29 cellular contexts compared by ENCODE assay signal in genomic region chr15:78837131-78837530, GRCh38. TPM values are rescaled to one million over a fixed set of nuclear protein-coding genes. Genes with fewer than 3 reads are reported as not detected.
"Had no signal": no experiment of that assay in that cellular context is flagged by ENCODE, and none has a peak within 500 bp of the region (broad histone marks: within the 10 kb centered on the region; RNA-seq: fewer than 3 reads in every experiment).

No MANE protein-coding gene starts in this region.

- FAIRE-seq: small intestine, urothelium cell line had no signal

- H2AFZ ChIP-seq: neural progenitor cell, parathyroid adenoma had no signal

- H3K4me2 ChIP-seq: neural progenitor cell had no signal

- H3K9me3 Mint-ChIP-seq: naive thymus-derived CD4-positive, alpha-beta T cell; natural killer cell; nephron; neural progenitor cell; stimulated activated effector memory CD8-positive, alpha-beta T cell treated with anti-CD3 and anti-CD28 coated beads, Interleukin-12 subunit alpha, Interleukin-12 subunit beta, amount 100 ng/mL, for 72 hours; stimulated activated naive B cell treated with anti-CD40 and anti-IgM and Interleukin-4, amounts not matched to agents 10 μg/mL and 1 μg/mL and 100 μg/mL, for 72 hours; stimulated activated naive CD8-positive, alpha-beta T cell treated with anti-CD3 and anti-CD28 coated beads, Interleukin-15, Interleukin-2, amounts not matched to agents 100 ng/mL and 50 ng/mL, for 24 hours had no signal

- H3K9me3 ChIP-seq: ovary, psoas muscle, right lobe of liver, sigmoid colon, stomach, thoracic aorta, thyroid gland, tibial nerve, upper lobe of left lung, vagina had no signal

- H3K4me3 Mint-ChIP-seq: naive thymus-derived CD4-positive, alpha-beta T cell; natural killer cell; nephron; neural progenitor cell; stimulated activated effector memory CD8-positive, alpha-beta T cell treated with anti-CD3 and anti-CD28 coated beads, Interleukin-12 subunit alpha, Interleukin-12 subunit beta, amount 100 ng/mL, for 72 hours; stimulated activated naive B cell treated with anti-CD40 and anti-IgM and Interleukin-4, amounts not matched to agents 10 μg/mL and 1 μg/mL and 100 μg/mL, for 72 hours; stimulated activated naive CD8-positive, alpha-beta T cell treated with anti-CD3 and anti-CD28 coated beads, Interleukin-15, Interleukin-2, amounts not matched to agents 100 ng/mL and 50 ng/mL, for 24 hours had no signal

- H3K27ac ChIP-seq: neural progenitor cell, ovary, parathyroid adenoma, psoas muscle, right lobe of liver, sigmoid colon, stomach, thoracic aorta, thyroid gland, tibial nerve, upper lobe of left lung, vagina had no signal

- H3K79me2 ChIP-seq: parathyroid adenoma had no signal

- H3K27me3 ChIP-seq: neural progenitor cell, ovary, right lobe of liver, sigmoid colon, stomach, thyroid gland, tibial nerve, upper lobe of left lung, vagina had no signal

- DNase-seq: naive thymus-derived CD4-positive, alpha-beta T cell; natural killer cell; occipital lobe; ovary; posterior cingulate gyrus; psoas muscle; right cardiac atrium; right lobe of liver; sigmoid colon; small intestine; stimulated activated CD4-positive, alpha-beta T cell treated with anti-CD3 and anti-CD28 coated beads, Interleukin-15, amount 100 ng/mL, for 24 hours; stimulated activated CD4-positive, alpha-beta T cell treated with anti-CD3 and anti-CD28 coated beads, Interleukin-2, amount 100 ng/mL, for 24 hours; stimulated activated CD4-positive, alpha-beta T cell treated with anti-CD3 and anti-CD28 coated beads, Interleukin-2, amount 100 ng/mL, for 48 hours; stimulated activated CD4-positive, alpha-beta T cell treated with anti-CD3 and anti-CD28 coated beads, Interleukin-4, amount 100 ng/mL, for 24 hours; stimulated activated naive B cell treated with anti-CD40 and anti-IgM and Interleukin-4, amounts not matched to agents 10 μg/mL and 1 μg/mL and 100 μg/mL, for 72 hours; stimulated activated naive CD4-positive, alpha-beta T cell treated with Interleukin-2 at 50 U/mL for 16 hours; stomach; thyroid gland; trophoblast cell; upper lobe of left lung had no signal

- H3K36me3 Mint-ChIP-seq: naive thymus-derived CD4-positive, alpha-beta T cell; natural killer cell; neural progenitor cell; stimulated activated effector memory CD8-positive, alpha-beta T cell treated with anti-CD3 and anti-CD28 coated beads, Interleukin-12 subunit alpha, Interleukin-12 subunit beta, amount 100 ng/mL, for 72 hours; stimulated activated naive B cell treated with anti-CD40 and anti-IgM and Interleukin-4, amounts not matched to agents 10 μg/mL and 1 μg/mL and 100 μg/mL, for 72 hours had no signal

- H3K4me1 Mint-ChIP-seq: natural killer cell; stimulated activated effector memory CD8-positive, alpha-beta T cell treated with anti-CD3 and anti-CD28 coated beads, Interleukin-12 subunit alpha, Interleukin-12 subunit beta, amount 100 ng/mL, for 72 hours had no signal

- ATAC-seq: naive thymus-derived CD4-positive, alpha-beta T cell; natural killer cell; psoas muscle; right cardiac atrium; right lobe of liver; stimulated activated effector memory CD8-positive, alpha-beta T cell treated with anti-CD3 and anti-CD28 coated beads, Interleukin-12 subunit alpha, Interleukin-12 subunit beta, amount 100 ng/mL, for 72 hours; stimulated activated naive B cell treated with anti-CD40 and anti-IgM and Interleukin-4, amounts not matched to agents 10 μg/mL and 1 μg/mL and 100 μg/mL, for 72 hours had no signal

- H3K27ac Mint-ChIP-seq: naive thymus-derived CD4-positive, alpha-beta T cell; natural killer cell; nephron; neural progenitor cell; stimulated activated effector memory CD8-positive, alpha-beta T cell treated with anti-CD3 and anti-CD28 coated beads, Interleukin-12 subunit alpha, Interleukin-12 subunit beta, amount 100 ng/mL, for 72 hours; stimulated activated naive B cell treated with anti-CD40 and anti-IgM and Interleukin-4, amounts not matched to agents 10 μg/mL and 1 μg/mL and 100 μg/mL, for 72 hours; stimulated activated naive CD8-positive, alpha-beta T cell treated with anti-CD3 and anti-CD28 coated beads, Interleukin-15, Interleukin-2, amounts not matched to agents 100 ng/mL and 50 ng/mL, for 24 hours had no signal

- H3K36me3 ChIP-seq: neural progenitor cell, ovary, right lobe of liver, sigmoid colon, stomach, thoracic aorta, thyroid gland, tibial nerve, upper lobe of left lung, vagina had no signal

- H3K4me3 ChIP-seq: neural progenitor cell, ovary, psoas muscle, right lobe of liver, sigmoid colon, stomach, thoracic aorta, thyroid gland, tibial nerve, upper lobe of left lung, vagina had no signal

- H3K9ac ChIP-seq: neural progenitor cell, parathyroid adenoma had no signal

- H3K4me1 ChIP-seq: parathyroid adenoma, psoas muscle, right lobe of liver, sigmoid colon, thyroid gland, upper lobe of left lung had no signal

RNA-seq across cellular contexts. Expression of gene ADAMTS7, which starts 25.9 kb away (rescaled TPM):
- polyA plus RNA-seq: naive thymus-derived CD4-positive, alpha-beta T cell had no signal
